Comparison of ENCODE assay signal across 20 cellular contexts in genomic region chr5:43839218-43839617, GRCh38.
DNase-seq lines count a peak whose midpoint lies in the region; ATAC-seq and TF ChIP-seq lines count a peak whose summit lies in the region.
"Had no signal": no experiment of that assay in that cellular context is flagged by ENCODE, and none has a peak within 500 bp of the region (broad histone marks: within the 10 kb centered on the region; RNA-seq: fewer than 3 reads in every experiment).

No MANE protein-coding gene starts in this region.

- CTCF ChIA-PET in activated CD8-positive, alpha-beta T cell treated with anti-CD3 and anti-CD28 coated beads, Interleukin-2, amount 10 ng/mL, durations not matched to agents 7 days and 5 days (lab: Charles Lee), result no interaction called here

- DNase-seq in AG09319 (ENCODE audit: extremely low read depth, low read depth) (peak; percentile 4), LHCN-M2 (ENCODE audit: low read depth) (peak; percentile 99), chondrocyte (ENCODE audit: low spot score) (no peak), kidney glomerular epithelial cell (lab: John Stamatoyannopoulos, UW) (peak; percentile 89)
- no peak for DNase-seq in stimulated activated naive CD8-positive, alpha-beta T cell treated with anti-CD3 and anti-CD28 coated beads, Interleukin-15, amount 100 ng/mL, for 72 hours
- DNase-seq in activated CD8-positive, alpha-beta T cell treated with anti-CD3 and anti-CD28 coated beads, Interleukin-2, amount 10 ng/mL, durations not matched to agents 7 days and 5 days, result no peak
- DNase-seq: activated CD4-positive, alpha-beta T cell treated with anti-CD3 and anti-CD28 coated beads, Interleukin-2, amount 50 U/mL, for 4 hours; activated T-cell treated with anti-CD3 and anti-CD28 coated beads, Interleukin-2, amount 50 U/mL, for 72 hours; adrenal gland; DMS79; foreskin melanocyte; NCI-H1436; NCI-H345; stimulated activated CD4-positive, alpha-beta T cell treated with anti-CD3 and anti-CD28 coated beads, Interleukin-4, amount 100 ng/mL, for 1 hour had no signal

- ATAC-seq in stimulated activated naive CD8-positive, alpha-beta T cell treated with anti-CD3 and anti-CD28 coated beads, Interleukin-15, amount 100 ng/mL, for 72 hours, result no peak
- ATAC-seq in HG03039 (IDR thresholded peaks at IDR 0.05; ENCODE audit: unreplicated experiment), result no peak
- ATAC-seq in activated CD8-positive, alpha-beta T cell treated with anti-CD3 and anti-CD28 coated beads, Interleukin-2, amount 10 ng/mL, durations not matched to agents 7 days and 5 days, result no peak
- no peak for ATAC-seq in HG03108 (IDR thresholded peaks at IDR 0.05; ENCODE audit: unreplicated experiment)
- ATAC-seq: activated T-cell treated with anti-CD3 and anti-CD28 coated beads, Interleukin-2, amount 50 U/mL, for 72 hours had no signal

- H3K27ac Mint-ChIP-seq in chondrocyte (ENCODE audit: unreplicated experiment), result peak overlapping the region; percentile 42
- no peak overlapping the region for H3K27ac Mint-ChIP-seq in stimulated activated naive CD8-positive, alpha-beta T cell treated with anti-CD3 and anti-CD28 coated beads, Interleukin-15, amount 100 ng/mL, for 72 hours
- no peak overlapping the region for H3K27ac Mint-ChIP-seq in activated CD8-positive, alpha-beta T cell treated with anti-CD3 and anti-CD28 coated beads, Interleukin-2, amount 10 ng/mL, durations not matched to agents 7 days and 5 days
- H3K27ac Mint-ChIP-seq: activated T-cell treated with anti-CD3 and anti-CD28 coated beads, Interleukin-2, amount 50 U/mL, for 72 hours; dendritic cell treated with granulocyte-macrophage colony-stimulating factor and Interleukin-4, amounts not matched to agents 40 ng/mL and 50 ng/mL, for 4 days; IgD-negative memory B cell; memory B cell; type B pancreatic cell had no signal

- peaks cover 16% of the 10 kb centered on the region for H3K4me1 Mint-ChIP-seq in chondrocyte (ENCODE audit: low read depth)
- H3K4me1 Mint-ChIP-seq in stimulated activated naive CD8-positive, alpha-beta T cell treated with anti-CD3 and anti-CD28 coated beads, Interleukin-15, amount 100 ng/mL, for 72 hours, result no peaks in the 10 kb centered on the region
- no peaks in the 10 kb centered on the region for H3K4me1 Mint-ChIP-seq in activated CD8-positive, alpha-beta T cell treated with anti-CD3 and anti-CD28 coated beads, Interleukin-2, amount 10 ng/mL, durations not matched to agents 7 days and 5 days (ENCODE audit: low read depth)
- H3K4me1 Mint-ChIP-seq: IgD-negative memory B cell, memory B cell had no signal

- TF ChIP-seq CTCF in AG09319 (IDR thresholded peaks at IDR 0.05; ENCODE audit: low read depth, low read length) (no peak), chondrocyte (IDR thresholded peaks at IDR 0.05) (no peak)

- POLR2A ChIA-PET in activated CD8-positive, alpha-beta T cell treated with anti-CD3 and anti-CD28 coated beads, Interleukin-2, amount 10 ng/mL, durations not matched to agents 7 days and 5 days (lab: Charles Lee), result no interaction called here

- H3K4me3 Mint-ChIP-seq in chondrocyte (ENCODE audit: unreplicated experiment), result no peak overlapping the region
- H3K4me3 Mint-ChIP-seq in stimulated activated naive CD8-positive, alpha-beta T cell treated with anti-CD3 and anti-CD28 coated beads, Interleukin-15, amount 100 ng/mL, for 72 hours, result no peak overlapping the region
- H3K4me3 Mint-ChIP-seq in activated CD8-positive, alpha-beta T cell treated with anti-CD3 and anti-CD28 coated beads, Interleukin-2, amount 10 ng/mL, durations not matched to agents 7 days and 5 days, result no peak overlapping the region
- H3K4me3 Mint-ChIP-seq: activated T-cell treated with anti-CD3 and anti-CD28 coated beads, Interleukin-2, amount 50 U/mL, for 72 hours; dendritic cell treated with granulocyte-macrophage colony-stimulating factor and Interleukin-4, amounts not matched to agents 40 ng/mL and 50 ng/mL, for 4 days; IgD-negative memory B cell; memory B cell; type B pancreatic cell had no signal

- no peaks in the 10 kb centered on the region for H3K36me3 Mint-ChIP-seq in chondrocyte (ENCODE audit: low read depth)
- H3K36me3 Mint-ChIP-seq in activated CD8-positive, alpha-beta T cell treated with anti-CD3 and anti-CD28 coated beads, Interleukin-2, amount 10 ng/mL, durations not matched to agents 7 days and 5 days (ENCODE audit: low read depth), result no peaks in the 10 kb centered on the region
- H3K36me3 Mint-ChIP-seq: IgD-negative memory B cell, memory B cell, type B pancreatic cell had no signal

- peaks cover 21% of the 10 kb centered on the region for H3K27me3 Mint-ChIP-seq in chondrocyte (ENCODE audit: low read depth)
- H3K27me3 Mint-ChIP-seq in stimulated activated naive CD8-positive, alpha-beta T cell treated with anti-CD3 and anti-CD28 coated beads, Interleukin-15, amount 100 ng/mL, for 72 hours, result no peaks in the 10 kb centered on the region
- H3K27me3 Mint-ChIP-seq in activated CD8-positive, alpha-beta T cell treated with anti-CD3 and anti-CD28 coated beads, Interleukin-2, amount 10 ng/mL, durations not matched to agents 7 days and 5 days (ENCODE audit: low read depth), result no peaks in the 10 kb centered on the region
- H3K27me3 Mint-ChIP-seq: dendritic cell treated with granulocyte-macrophage colony-stimulating factor and Interleukin-4, amounts not matched to agents 40 ng/mL and 50 ng/mL, for 4 days; IgD-negative memory B cell; memory B cell; type B pancreatic cell had no signal

- H3K9me3 Mint-ChIP-seq in chondrocyte (ENCODE audit: low read depth), result no peaks in the 10 kb centered on the region
- peaks cover 7 to 17% of the 10 kb centered on the region in 2 donors for H3K9me3 Mint-ChIP-seq in stimulated activated naive CD8-positive, alpha-beta T cell treated with anti-CD3 and anti-CD28 coated beads, Interleukin-15, amount 100 ng/mL, for 72 hours
- no peaks in the 10 kb centered on the region for H3K9me3 Mint-ChIP-seq in activated CD8-positive, alpha-beta T cell treated with anti-CD3 and anti-CD28 coated beads, Interleukin-2, amount 10 ng/mL, durations not matched to agents 7 days and 5 days (ENCODE audit: insufficient read depth)
- H3K9me3 Mint-ChIP-seq: dendritic cell treated with granulocyte-macrophage colony-stimulating factor and Interleukin-4, amounts not matched to agents 40 ng/mL and 50 ng/mL, for 4 days; type B pancreatic cell had no signal

Comparison
In these comparisons a context has a peak if more than half of its experiments do, and no peak if none do; other contexts are left out.
1. DNase-seq: peak in AG09319 (single experiment), LHCN-M2 (single experiment) and kidney glomerular epithelial cell (single experiment); none in chondrocyte (single experiment), stimulated activated naive CD8-positive, alpha-beta T cell treated with anti-CD3 and anti-CD28 coated beads, Interleukin-15, amount 100 ng/mL, for 72 hours (0 of 2) and activated CD8-positive, alpha-beta T cell treated with anti-CD3 and anti-CD28 coated beads, Interleukin-2, amount 10 ng/mL, durations not matched to agents 7 days and 5 days (single experiment).